1 cellular context compared by ENCODE assay signal in genomic region chr15:68644996-68645395, GRCh38.
TF ChIP-seq lines count a peak whose summit lies in the region.

No MANE protein-coding gene starts in this region.

TF ChIP-seq in HepG2, 621 proteins besides CTCF, POLR2A, EP300 and RAD21 (continued from another document):
- no peak for TF ChIP-seq MAX (IDR thresholded peaks at IDR 0.05)
- TF ChIP-seq ZSCAN22 (CRISPR knock-in tag; IDR thresholded peaks at IDR 0.05): no peak
- TF ChIP-seq ZNF891 (CRISPR knock-in tag; IDR thresholded peaks at IDR 0.05): no peak
- TF ChIP-seq, protein P1, sequence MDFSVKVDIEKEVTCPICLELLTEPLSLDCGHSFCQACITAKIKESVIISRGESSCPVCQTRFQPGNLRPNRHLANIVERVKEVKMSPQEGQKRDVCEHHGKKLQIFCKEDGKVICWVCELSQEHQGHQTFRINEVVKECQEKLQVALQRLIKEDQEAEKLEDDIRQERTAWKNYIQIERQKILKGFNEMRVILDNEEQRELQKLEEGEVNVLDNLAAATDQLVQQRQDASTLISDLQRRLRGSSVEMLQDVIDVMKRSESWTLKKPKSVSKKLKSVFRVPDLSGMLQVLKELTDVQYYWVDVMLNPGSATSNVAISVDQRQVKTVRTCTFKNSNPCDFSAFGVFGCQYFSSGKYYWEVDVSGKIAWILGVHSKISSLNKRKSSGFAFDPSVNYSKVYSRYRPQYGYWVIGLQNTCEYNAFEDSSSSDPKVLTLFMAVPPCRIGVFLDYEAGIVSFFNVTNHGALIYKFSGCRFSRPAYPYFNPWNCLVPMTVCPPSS (IDR thresholded peaks at IDR 0.05): no peak
- no peak for TF ChIP-seq ZBTB21 (CRISPR knock-in tag; IDR thresholded peaks at IDR 0.05)
